Comparison of ENCODE assay signal across 1 cellular context in genomic region chr5:181259974-181260719, GRCh38.
TF ChIP-seq lines count a peak whose summit lies in the region.

No MANE protein-coding gene starts in this region.

TF ChIP-seq in HEK293T, 16 proteins besides CTCF, POLR2A, EP300 and RAD21 (continued from another document):
- no peak for TF ChIP-seq HDGF (IDR thresholded peaks at IDR 0.05; ENCODE audit: borderline replicate concordance)
- no peak for TF ChIP-seq SP1 (IDR thresholded peaks at IDR 0.05)
- no peak for TF ChIP-seq LEF1 (IDR thresholded peaks at IDR 0.05; ENCODE audit: borderline replicate concordance)
- no peak for TF ChIP-seq CTBP1 (IDR thresholded peaks at IDR 0.05; ENCODE audit: borderline replicate concordance)
- no peak for TF ChIP-seq BHLHE40 (IDR thresholded peaks at IDR 0.05; ENCODE audit: borderline replicate concordance)
- no peak for TF ChIP-seq ARNT (IDR thresholded peaks at IDR 0.05)
